ENCODE assay signal across 9 cellular contexts in the genomic region with DNA sequence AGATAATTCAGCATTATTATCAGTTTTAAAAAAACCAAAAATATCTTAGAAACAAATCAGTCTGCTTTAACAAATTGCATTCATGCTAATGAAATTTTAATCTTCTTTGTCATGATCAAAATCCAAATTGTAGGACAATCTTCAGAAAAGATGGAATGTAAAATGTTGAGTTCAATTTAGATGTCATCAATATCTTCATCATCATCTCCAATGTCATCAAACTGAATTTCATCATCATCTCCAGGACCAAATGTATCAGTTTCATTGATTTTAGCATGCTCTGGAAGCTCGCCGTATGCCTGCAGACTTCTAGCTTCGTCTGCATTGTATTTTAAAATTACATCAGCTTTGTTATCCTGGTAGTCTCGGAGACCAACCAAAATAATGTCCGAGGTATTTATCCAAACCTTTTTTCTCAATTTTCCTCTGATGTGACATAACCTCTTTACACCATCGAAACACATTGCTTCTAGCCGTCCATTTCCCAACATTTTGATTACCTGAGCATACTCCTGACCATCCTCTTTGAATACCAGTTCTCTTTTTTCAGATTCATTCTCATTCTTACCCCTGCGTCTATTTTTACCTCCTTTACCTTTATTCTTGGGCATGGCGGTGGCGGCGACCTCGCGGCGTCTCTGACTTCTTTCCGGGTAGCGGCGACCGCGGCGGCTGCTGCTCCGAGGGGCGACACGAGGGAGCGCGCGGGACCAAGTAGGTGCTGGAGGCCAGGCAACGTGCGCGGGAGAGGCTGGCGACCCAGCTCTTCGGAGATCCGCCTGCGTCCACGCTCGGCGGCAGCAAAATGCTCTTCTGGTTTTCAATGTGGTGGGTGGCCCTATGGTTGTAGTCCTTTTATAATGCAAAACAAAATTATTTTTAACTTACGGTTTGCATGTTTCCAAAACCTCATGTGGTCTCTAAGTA. TPM values are rescaled to one million over a fixed set of nuclear protein-coding genes. Genes with fewer than 3 reads are reported as not detected.
DNase-seq lines count a peak whose midpoint lies in the region; ATAC-seq and TF ChIP-seq lines count a peak whose summit lies in the region.
"Not testable (repeated sequence)": the region's sequence is repeated elsewhere in the genome, so short reads cannot be mapped to it uniquely, and the experiment has no call there.
"Had no signal": no experiment of that assay in that cellular context is flagged by ENCODE, and none has a peak within 500 bp of the region (broad histone marks: within the 10 kb centered on the region; RNA-seq: fewer than 3 reads in every experiment).

No MANE protein-coding gene starts in this region.

- not testable (repeated sequence) for H2AFZ ChIP-seq in ACC112 (ENCODE audit: low read length, unreplicated experiment); Karpas-422 (ENCODE audit: low read length)

- H3K4me3 Mint-ChIP-seq in T-helper 17 cell (peak overlapping the region; percentile 28), endodermal cell (peak overlapping the region; percentile 36)
- H3K4me3 Mint-ChIP-seq in activated naive CD8-positive, alpha-beta T cell treated with anti-CD3 and anti-CD28 coated beads, Interleukin-2, amount 50 U/mL, for 24 hours, result peak overlapping the region; percentile 6

- 68 to 80% methylated on average over 7 to 27 of the region's 37 CpGs for WGBS in endodermal cell (ENCODE audit: insufficient coverage in 1 of 2, insufficient read length in 1 of 2), 2 experiments
- 28 to 49% (median 38%) methylated on average over 30 to 37 of the region's 37 CpGs for WGBS in spleen, 5 donors

- not testable (repeated sequence) for H3K9me3 Mint-ChIP-seq in activated naive CD8-positive, alpha-beta T cell treated with anti-CD3 and anti-CD28 coated beads, Interleukin-2, amount 50 U/mL, for 24 hours; endodermal cell

- not testable (repeated sequence) for H3K9me2 ChIP-seq in Karpas-422 (replicated peaks; ENCODE audit: insufficient read depth, low read length)

- H4K20me1 ChIP-seq in Karpas-422 (ENCODE audit: insufficient read depth, low read depth, low read length), result not testable (repeated sequence)

- not testable (repeated sequence) for H3K79me2 ChIP-seq in ACC112 (ENCODE audit: control insufficient read depth, insufficient read depth, low read length, unreplicated experiment); Karpas-422 (ENCODE audit: low read length)

- H3K27me3 Mint-ChIP-seq in T-helper 17 cell; endodermal cell (ENCODE audit: insufficient read depth): not testable (repeated sequence)
- H3K27me3 Mint-ChIP-seq in activated naive CD8-positive, alpha-beta T cell treated with anti-CD3 and anti-CD28 coated beads, Interleukin-2, amount 50 U/mL, for 24 hours, result peaks cover 14% of the 10 kb centered on the region

- TF ChIP-seq CTCF in endodermal cell (conservative IDR thresholded peaks at IDR 0.05); left lung (IDR thresholded peaks at IDR 0.05); spleen (IDR thresholded peaks at IDR 0.05 in 8 of 11, conservative IDR thresholded peaks at IDR 0.05 in 3 of 11): not testable (repeated sequence)

- not testable (repeated sequence) for H3K36me3 ChIP-seq in ACC112 (ENCODE audit: insufficient read depth, low read length); Karpas-422 (ENCODE audit: insufficient read depth, low read length); endodermal cell (ENCODE audit: control insufficient read depth, insufficient read depth, low read length); left lung; spleen

- peak overlapping the region; percentile 43 for H3K9ac ChIP-seq in Karpas-422 (ENCODE audit: low read length)
- not testable (repeated sequence) for H3K9ac ChIP-seq in endodermal cell (ENCODE audit: extremely low read depth, low read length, poor library complexity, severe bottlenecking)

- H3K27me3 ChIP-seq in ACC112 (ENCODE audit: insufficient read depth, low read length) (peaks cover 10% of the 10 kb centered on the region), left lung (peaks cover 0 to 17% of the 10 kb centered on the region in 2 donors), spleen (replicated peaks in 1 of 7) (peaks cover 0 to 14% (median 3%) of the 10 kb centered on the region in 7 donors)
- not testable (repeated sequence) for H3K27me3 ChIP-seq in Karpas-422 (ENCODE audit: low read length); endodermal cell (ENCODE audit: control insufficient read depth, insufficient read depth, low read length, poor library complexity, severe bottlenecking)

- not testable (repeated sequence) for H3K4me1 Mint-ChIP-seq in T-helper 17 cell; activated naive CD8-positive, alpha-beta T cell treated with anti-CD3 and anti-CD28 coated beads, Interleukin-2, amount 50 U/mL, for 24 hours; endodermal cell

- intact Hi-C loops in left lung (cut with DNase I); spleen (cut with DNase I; ENCODE audit: low total_unique reads): not testable (repeated sequence)

- peak; percentile 70 for DNase-seq in Karpas-422
- DNase-seq in T-helper 17 cell; activated naive CD8-positive, alpha-beta T cell treated with anti-CD3 and anti-CD28 coated beads, Interleukin-2, amount 50 U/mL, for 24 hours: not testable (repeated sequence)
- peak; percentile 7 for DNase-seq in endodermal cell
- DNase-seq in left lung, result peak in 1 of 2 donors; percentile 28
- peak; percentile 30 for DNase-seq in spleen

- not testable (repeated sequence) for H3K27ac Mint-ChIP-seq in T-helper 17 cell; activated naive CD8-positive, alpha-beta T cell treated with anti-CD3 and anti-CD28 coated beads, Interleukin-2, amount 50 U/mL, for 24 hours
- H3K27ac Mint-ChIP-seq in endodermal cell, result peak overlapping the region; percentile 3

- H3K27ac ChIP-seq in ACC112 (ENCODE audit: low read depth, low read length); Karpas-422 (ENCODE audit: low read length); endodermal cell (ENCODE audit: low read depth, low read length); left lung; spleen: not testable (repeated sequence)

- TF ChIP-seq POLR2A in spleen (IDR thresholded peaks at IDR 0.05), result not testable (repeated sequence)

- H3K4me3 ChIP-seq in ACC112 (ENCODE audit: low read depth, low read length) (0 out of 2 replicates have a peak overlapping the region, but pooled peaks have one; percentile 16), Karpas-422 (ENCODE audit: low read length) (peak overlapping the region; percentile 57)
- not testable (repeated sequence) for H3K4me3 ChIP-seq in endodermal cell (ENCODE audit: low read length); left lung; spleen

- H3K9me3 ChIP-seq in Karpas-422 (ENCODE audit: low read length); T-helper 17 cell (ENCODE audit: control insufficient read depth, low read length, poor library complexity, severe bottlenecking); endodermal cell (ENCODE audit: control insufficient read depth, low read length); left lung; spleen: not testable (repeated sequence)

- not testable (repeated sequence) for H3K4me1 ChIP-seq in ACC112 (ENCODE audit: control insufficient read depth, insufficient read depth, low read length, unreplicated experiment); endodermal cell (ENCODE audit: control insufficient read depth, insufficient read depth, low read length); left lung; spleen
- peaks cover 10% of the 10 kb centered on the region for H3K4me1 ChIP-seq in Karpas-422 (ENCODE audit: low read length)

- not testable (repeated sequence) for H3K36me3 Mint-ChIP-seq in T-helper 17 cell (ENCODE audit: low read depth); activated naive CD8-positive, alpha-beta T cell treated with anti-CD3 and anti-CD28 coated beads, Interleukin-2, amount 50 U/mL, for 24 hours (ENCODE audit: low read depth); endodermal cell (ENCODE audit: low read depth)

- ATAC-seq in GM18502 (IDR thresholded peaks at IDR 0.05; ENCODE audit: poor library complexity, unreplicated experiment) (peak; percentile 47), left lung (peak; percentile 26)
- not testable (repeated sequence) for ATAC-seq in T-helper 17 cell; activated naive CD8-positive, alpha-beta T cell treated with anti-CD3 and anti-CD28 coated beads, Interleukin-2, amount 50 U/mL, for 24 hours

- peak overlapping the region; percentile 71 for H3K4me2 ChIP-seq in Karpas-422 (ENCODE audit: low read depth, low read length, poor library complexity, severe bottlenecking)

RNA-seq across cellular contexts. Expression of gene RNU1-3, which starts 19.0 kb away (rescaled TPM):
- under 0.01 TPM in 2 replicates for total RNA-seq in Karpas-422 (2014; rRNA removed; shearing (Covaris generic); ENCODE audit: low replicate concordance)
- total RNA-seq in T-helper 17 cell (1,000 to 10,000 TPM; 3,182 to 3,922 TPM), endodermal cell (1,000 to 10,000 TPM; 2,483 to 3,611 TPM), left lung (1,000 to 10,000 TPM; 2,748 to 3,444 TPM), spleen (1,000 to 10,000 TPM in 4 of 7 donors, under 1 TPM in 3; under 0.01 to 8,075 (median 6,234) TPM)
- 11,872 TPM for polyA plus RNA-seq in endodermal cell (2013, experiment 1 of 2)
- 14,577 TPM for polyA plus RNA-seq in endodermal cell (2013, experiment 2 of 2)
- not detected for polyA plus RNA-seq in spleen
- total RNA-seq: G401 had no signal

RNA-seq across cellular contexts. Expression of gene RNU1-4, which starts 54.6 kb away (rescaled TPM):
- under 0.01 TPM in 2 replicates for total RNA-seq in Karpas-422 (2014; rRNA removed; shearing (Covaris generic); ENCODE audit: low replicate concordance)
- total RNA-seq in T-helper 17 cell (1,000 to 10,000 TPM; 3,182 to 3,922 TPM), endodermal cell (1,000 to 10,000 TPM; 2,483 to 3,611 TPM), left lung (1,000 to 10,000 TPM; 2,748 to 3,444 TPM), spleen (1,000 to 10,000 TPM in 4 of 7 donors, under 1 TPM in 3; under 0.01 to 8,075 (median 6,234) TPM)
- polyA plus RNA-seq in endodermal cell (2013, experiment 1 of 2), result 11,872 TPM
- 14,577 TPM for polyA plus RNA-seq in endodermal cell (2013, experiment 2 of 2)
- not detected for polyA plus RNA-seq in spleen
- total RNA-seq: G401 had no signal
